In the genomic region with DNA sequence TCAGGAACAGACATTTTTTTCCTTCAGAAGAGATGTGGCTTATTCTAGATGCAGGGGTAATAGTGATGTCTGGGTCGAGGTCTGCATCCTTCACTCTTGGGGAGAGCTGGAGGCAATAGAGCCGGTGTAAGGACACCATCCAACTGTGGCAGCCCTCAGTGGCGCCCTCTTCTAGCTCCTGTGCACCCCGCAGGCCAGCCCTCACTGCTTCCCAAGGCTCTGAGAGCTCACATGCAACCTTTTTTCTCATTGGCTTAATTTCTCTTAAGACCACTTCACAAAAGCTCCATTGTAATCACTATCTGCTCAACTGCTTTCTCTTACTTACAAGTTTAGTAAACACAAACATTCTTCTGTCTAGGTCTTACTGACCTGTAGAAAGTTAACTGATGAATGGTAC, we compare ENCODE assay signal across 2 cellular contexts.
TF ChIP-seq lines count a peak whose summit lies in the region.

No MANE protein-coding gene starts in this region.

TF ChIP-seq in IMR-90, 13 proteins besides CTCF, POLR2A, EP300 and RAD21 (continued from another document):
- TF ChIP-seq, protein P1, sequence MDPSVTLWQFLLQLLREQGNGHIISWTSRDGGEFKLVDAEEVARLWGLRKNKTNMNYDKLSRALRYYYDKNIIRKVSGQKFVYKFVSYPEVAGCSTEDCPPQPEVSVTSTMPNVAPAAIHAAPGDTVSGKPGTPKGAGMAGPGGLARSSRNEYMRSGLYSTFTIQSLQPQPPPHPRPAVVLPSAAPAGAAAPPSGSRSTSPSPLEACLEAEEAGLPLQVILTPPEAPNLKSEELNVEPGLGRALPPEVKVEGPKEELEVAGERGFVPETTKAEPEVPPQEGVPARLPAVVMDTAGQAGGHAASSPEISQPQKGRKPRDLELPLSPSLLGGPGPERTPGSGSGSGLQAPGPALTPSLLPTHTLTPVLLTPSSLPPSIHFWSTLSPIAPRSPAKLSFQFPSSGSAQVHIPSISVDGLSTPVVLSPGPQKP (IDR thresholded peaks at IDR 0.05; ENCODE audit: borderline replicate concordance, low read depth, low read length) = no peak
- no peak for TF ChIP-seq MAFK (IDR thresholded peaks at IDR 0.05; ENCODE audit: low read depth, low read length)
- TF ChIP-seq FOS (IDR thresholded peaks at IDR 0.05; ENCODE audit: low read depth, low read length) = no peak
- TF ChIP-seq CEBPB (IDR thresholded peaks at IDR 0.05; ENCODE audit: low read depth, low read length) = no peak
- no peak for TF ChIP-seq MAZ (IDR thresholded peaks at IDR 0.05; ENCODE audit: borderline replicate concordance, low read depth, low read length)
- TF ChIP-seq, protein P2, sequence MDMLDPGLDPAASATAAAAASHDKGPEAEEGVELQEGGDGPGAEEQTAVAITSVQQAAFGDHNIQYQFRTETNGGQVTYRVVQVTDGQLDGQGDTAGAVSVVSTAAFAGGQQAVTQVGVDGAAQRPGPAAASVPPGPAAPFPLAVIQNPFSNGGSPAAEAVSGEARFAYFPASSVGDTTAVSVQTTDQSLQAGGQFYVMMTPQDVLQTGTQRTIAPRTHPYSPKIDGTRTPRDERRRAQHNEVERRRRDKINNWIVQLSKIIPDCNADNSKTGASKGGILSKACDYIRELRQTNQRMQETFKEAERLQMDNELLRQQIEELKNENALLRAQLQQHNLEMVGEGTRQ (IDR thresholded peaks at IDR 0.05; ENCODE audit: low read depth, low read length) = no peak
- no peak for TF ChIP-seq CHD1 (IDR thresholded peaks at IDR 0.05; ENCODE audit: low read depth, low read length)

TF ChIP-seq in HEK293T, 16 proteins besides CTCF, POLR2A, EP300 and RAD21 (continued from another document):
- TF ChIP-seq LEF1 (IDR thresholded peaks at IDR 0.05; ENCODE audit: borderline replicate concordance) (no peak), FOXK2 (IDR thresholded peaks at IDR 0.05) (no peak), BHLHE40 (IDR thresholded peaks at IDR 0.05; ENCODE audit: borderline replicate concordance) (no peak), SUZ12 (IDR thresholded peaks at IDR 0.05) (no peak)
TF ChIP-seq in HEK293T: peak in this region for 0.
